ENCODE assay signal across 8 cellular contexts in the genomic region with DNA sequence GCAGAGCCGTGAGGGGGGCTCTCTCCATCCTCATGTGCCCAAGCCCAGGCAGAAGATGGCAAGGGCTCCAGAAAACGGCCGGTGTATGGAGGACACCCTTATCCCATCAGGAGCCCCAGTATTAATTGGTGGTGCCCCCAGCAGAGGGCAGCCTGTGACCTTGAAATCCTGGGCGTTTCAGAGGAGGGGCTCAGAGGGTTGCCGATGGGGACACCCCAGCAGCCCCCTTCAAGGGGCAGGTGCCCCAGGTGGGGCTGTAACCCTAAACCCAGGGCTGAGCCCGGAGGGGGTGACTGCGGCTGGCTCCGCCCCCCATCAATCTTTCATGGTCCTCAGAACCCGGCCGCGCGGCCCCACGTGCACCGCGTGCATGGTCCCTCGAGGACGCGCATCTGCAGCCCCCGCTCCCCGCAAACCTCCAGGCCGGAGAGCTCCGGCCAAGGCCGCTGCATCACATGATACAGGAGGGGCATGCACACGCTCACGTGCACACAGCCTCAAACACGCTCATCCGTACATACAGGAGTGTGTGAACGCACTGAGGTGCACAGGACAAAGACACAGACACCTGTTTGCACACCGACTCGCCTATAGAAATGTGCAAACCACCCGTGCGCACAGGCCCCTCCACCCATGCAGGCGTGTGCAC. TPM values are rescaled to one million over a fixed set of nuclear protein-coding genes. Genes with fewer than 3 reads are reported as not detected.
DNase-seq lines count a peak whose midpoint lies in the region; ATAC-seq and TF ChIP-seq lines count a peak whose summit lies in the region.

No MANE protein-coding gene starts in this region.

- H3K36me3 Mint-ChIP-seq in CD4-positive, alpha-beta T cell (ENCODE audit: low read depth), result peaks cover 49% of the 10 kb centered on the region
- H3K36me3 Mint-ChIP-seq in activated CD8-positive, alpha-beta memory T cell treated with anti-CD3 and anti-CD28 coated beads, Interleukin-2, amount 10 ng/mL, durations not matched to agents 7 days and 5 days, result peaks cover 5% of the 10 kb centered on the region

- DNase-seq in CD4-positive, alpha-beta T cell, result peak in 3 of 10 experiments; percentile 21 to 25 (median 25)
- no peak for DNase-seq in Jurkat, Clone E6-1 (ENCODE audit: low read depth, low spot score)
- peak; percentile 58 for DNase-seq in activated CD8-positive, alpha-beta memory T cell treated with anti-CD3 and anti-CD28 coated beads, Interleukin-2, amount 10 ng/mL, durations not matched to agents 7 days and 5 days
- DNase-seq in foreskin keratinocyte, result no peak

- H3K9ac ChIP-seq in parathyroid adenoma, result no peak overlapping the region

- peaks cover 22% of the 10 kb centered on the region for H3K4me1 Mint-ChIP-seq in CD4-positive, alpha-beta T cell (ENCODE audit: low read depth)
- peaks cover 17% of the 10 kb centered on the region for H3K4me1 Mint-ChIP-seq in activated CD8-positive, alpha-beta memory T cell treated with anti-CD3 and anti-CD28 coated beads, Interleukin-2, amount 10 ng/mL, durations not matched to agents 7 days and 5 days

- H3K9me3 ChIP-seq in CD4-positive, alpha-beta T cell (ENCODE audit: control insufficient read depth, low read length), result no peaks in the 10 kb centered on the region
- no peaks in the 10 kb centered on the region for H3K9me3 ChIP-seq in parathyroid adenoma (ENCODE audit: control insufficient read depth, low read length)

- no peaks in the 10 kb centered on the region for H3K4me1 ChIP-seq in foreskin keratinocyte
- peaks cover 2% of the 10 kb centered on the region for H3K4me1 ChIP-seq in parathyroid adenoma

- H3K4me3 ChIP-seq in Jurkat, Clone E6-1 (ENCODE audit: low read length), result peak overlapping the region; percentile 84
- H3K4me3 ChIP-seq in parathyroid adenoma (ENCODE audit: low read depth, low read length), result peak overlapping the region; percentile 97

- POLR2A ChIA-PET in CD4-positive, alpha-beta T cell (lab: Charles Lee), result interaction anchor here (1.2 to 3.6 kb wide), 10 partner anchors 8 to 112 kb away, joined by 3 to 67 read pairs (median 6); partner anchors contain the start of genes JUND, MAST3, MPV17L2 and PIK3R2

- no peak overlapping the region for H2AFZ ChIP-seq in parathyroid adenoma

- intact Hi-C loops in CD4-positive, alpha-beta T cell (cut with DNase I, micrococcal nuclease), result loop anchor here in 1 of 2 experiments (2.0 to 5.0 kb wide), 3 partner anchors 50 to 629 kb away; partner anchors contain the start of gene UPF1

- peak overlapping the region; percentile 97 for H3K4me2 ChIP-seq in parathyroid adenoma (ENCODE audit: low read length)

- H3K27me3 ChIP-seq in CD4-positive, alpha-beta T cell (ENCODE audit: control insufficient read depth, insufficient read depth, low read length), result no peaks in the 10 kb centered on the region
- H3K27me3 ChIP-seq in foreskin keratinocyte (no peaks in the 10 kb centered on the region), parathyroid adenoma (ENCODE audit: control insufficient read depth, insufficient read depth, low read length) (no peaks in the 10 kb centered on the region)

- ATAC-seq in CD4-positive, alpha-beta T cell (ENCODE audit: poor library complexity), result no peak
- no peak for ATAC-seq in activated CD8-positive, alpha-beta memory T cell treated with anti-CD3 and anti-CD28 coated beads, Interleukin-2, amount 10 ng/mL, durations not matched to agents 7 days and 5 days
- ATAC-seq in foreskin keratinocyte (no peak), GM19324 (IDR thresholded peaks at IDR 0.05; ENCODE audit: low FRiP score, unreplicated experiment) (no peak), GM19463 (IDR thresholded peaks at IDR 0.05; ENCODE audit: unreplicated experiment) (no peak), GM21786 (IDR thresholded peaks at IDR 0.05; ENCODE audit: unreplicated experiment) (no peak)

- H3K27ac Mint-ChIP-seq in CD4-positive, alpha-beta T cell, result peak overlapping the region; percentile 91
- H3K27ac Mint-ChIP-seq in activated CD8-positive, alpha-beta memory T cell treated with anti-CD3 and anti-CD28 coated beads, Interleukin-2, amount 10 ng/mL, durations not matched to agents 7 days and 5 days, result peak overlapping the region; percentile 84

- peak overlapping the region; percentile 96 for H3K4me3 Mint-ChIP-seq in CD4-positive, alpha-beta T cell
- H3K4me3 Mint-ChIP-seq in activated CD8-positive, alpha-beta memory T cell treated with anti-CD3 and anti-CD28 coated beads, Interleukin-2, amount 10 ng/mL, durations not matched to agents 7 days and 5 days, result peak overlapping the region; percentile 80

- no peaks in the 10 kb centered on the region for H3K9me3 Mint-ChIP-seq in CD4-positive, alpha-beta T cell
- H3K9me3 Mint-ChIP-seq in activated CD8-positive, alpha-beta memory T cell treated with anti-CD3 and anti-CD28 coated beads, Interleukin-2, amount 10 ng/mL, durations not matched to agents 7 days and 5 days (ENCODE audit: low read depth), result no peaks in the 10 kb centered on the region

- H3K27ac ChIP-seq in CD4-positive, alpha-beta T cell (ENCODE audit: low read depth, low read length), result no peak overlapping the region
- H3K27ac ChIP-seq in foreskin keratinocyte, result no peak overlapping the region
- no peak overlapping the region for H3K27ac ChIP-seq in parathyroid adenoma

- no peaks in the 10 kb centered on the region for H3K36me3 ChIP-seq in parathyroid adenoma (ENCODE audit: control insufficient read depth, insufficient read depth, low read length)

- no peaks in the 10 kb centered on the region for H3K27me3 Mint-ChIP-seq in CD4-positive, alpha-beta T cell
- no peaks in the 10 kb centered on the region for H3K27me3 Mint-ChIP-seq in activated CD8-positive, alpha-beta memory T cell treated with anti-CD3 and anti-CD28 coated beads, Interleukin-2, amount 10 ng/mL, durations not matched to agents 7 days and 5 days

- H3K79me2 ChIP-seq in parathyroid adenoma, result peaks cover 8% of the 10 kb centered on the region

- CTCF ChIA-PET in CD4-positive, alpha-beta T cell (lab: Charles Lee), result interaction anchor here (0.6 to 3.8 kb wide), 4 partner anchors 10 to 67 kb away, joined by 3 to 21 read pairs (median 12); partner anchors contain the start of gene MPV17L2
- CTCF ChIA-PET in activated CD8-positive, alpha-beta memory T cell treated with anti-CD3 and anti-CD28 coated beads, Interleukin-2, amount 10 ng/mL, durations not matched to agents 7 days and 5 days (lab: Charles Lee), result interaction anchor here (1.2 to 9.9 kb wide), 11 partner anchors 10 to 126 kb away, joined by 3 to 166 read pairs (median 4); partner anchors contain the start of gene MPV17L2

- TF ChIP-seq CTCF in CD4-positive, alpha-beta T cell (IDR thresholded peaks at IDR 0.05), result peak; percentile 53
- TF ChIP-seq CTCF in foreskin keratinocyte (conservative IDR thresholded peaks at IDR 0.05), result peak; percentile 54
- TF ChIP-seq CTCF in parathyroid adenoma (IDR thresholded peaks at IDR 0.05), result peak; percentile 11

RNA-seq across cellular contexts. Expression of gene RAB3A, which starts 1.0 kb away (rescaled TPM):
- total RNA-seq in CD4-positive, alpha-beta T cell, result 10 to 100 TPM; 28.9 to 31.2 TPM
- 12.0 TPM for polyA plus RNA-seq in Jurkat, Clone E6-1 (2012; ENCODE audit: insufficient read depth, insufficient read length)
- total RNA-seq in activated CD8-positive, alpha-beta memory T cell treated with anti-CD3 and anti-CD28 coated beads, Interleukin-2, amount 10 ng/mL, durations not matched to agents 7 days and 5 days, result 1 to 10 TPM; 3.5 to 3.7 TPM
- 0.68 and 0.85 TPM in 2 replicates for total RNA-seq in foreskin keratinocyte
- polyA plus RNA-seq in foreskin keratinocyte, result 0.84 and 1.5 TPM in 2 replicates

RNA-seq across cellular contexts. Expression of gene MPV17L2, which starts 9.9 kb away (rescaled TPM):
- 1 to 10 TPM; 2.8 to 3.9 TPM for total RNA-seq in CD4-positive, alpha-beta T cell
- 33.1 TPM for polyA plus RNA-seq in Jurkat, Clone E6-1 (2012; ENCODE audit: insufficient read depth, insufficient read length)
- total RNA-seq in activated CD8-positive, alpha-beta memory T cell treated with anti-CD3 and anti-CD28 coated beads, Interleukin-2, amount 10 ng/mL, durations not matched to agents 7 days and 5 days, result 10 to 100 TPM in 1 of 2 experiments, 1 to 10 TPM in 1; 8.2 to 12.9 TPM
- total RNA-seq in foreskin keratinocyte, result 24.5 and 26.9 TPM in 2 replicates
- polyA plus RNA-seq in foreskin keratinocyte, result 37.0 and 39.4 TPM in 2 replicates

RNA-seq across cellular contexts. Expression of gene PDE4C, which starts 23.4 kb away (rescaled TPM):
- not detected for total RNA-seq in CD4-positive, alpha-beta T cell
- polyA plus RNA-seq in Jurkat, Clone E6-1 (2012; ENCODE audit: insufficient read depth, insufficient read length), result not detected
- total RNA-seq in activated CD8-positive, alpha-beta memory T cell treated with anti-CD3 and anti-CD28 coated beads, Interleukin-2, amount 10 ng/mL, durations not matched to agents 7 days and 5 days, result under 1 TPM; 0.14 to 0.23 TPM
- not detected in 2 replicates for total RNA-seq in foreskin keratinocyte
- not detected in 2 replicates for polyA plus RNA-seq in foreskin keratinocyte

RNA-seq across cellular contexts. Expression of gene IFI30, which starts 29.3 kb away (rescaled TPM):
- 10 to 100 TPM; 10.6 to 10.7 TPM for total RNA-seq in CD4-positive, alpha-beta T cell
- polyA plus RNA-seq in Jurkat, Clone E6-1 (2012; ENCODE audit: insufficient read depth, insufficient read length), result 35.1 TPM
- total RNA-seq in activated CD8-positive, alpha-beta memory T cell treated with anti-CD3 and anti-CD28 coated beads, Interleukin-2, amount 10 ng/mL, durations not matched to agents 7 days and 5 days, result 10 to 100 TPM; 57.1 to 66.2 TPM
- total RNA-seq in foreskin keratinocyte, result 22.0 and 22.7 TPM in 2 replicates
- 31.7 and 32.6 TPM in 2 replicates for polyA plus RNA-seq in foreskin keratinocyte

RNA-seq across cellular contexts. Expression of gene PIK3R2, which starts 49.9 kb away (rescaled TPM):
- 1 to 10 TPM; 4.6 to 5.6 TPM for total RNA-seq in CD4-positive, alpha-beta T cell
- polyA plus RNA-seq in Jurkat, Clone E6-1 (2012; ENCODE audit: insufficient read depth, insufficient read length), result 10.4 TPM
- total RNA-seq in activated CD8-positive, alpha-beta memory T cell treated with anti-CD3 and anti-CD28 coated beads, Interleukin-2, amount 10 ng/mL, durations not matched to agents 7 days and 5 days, result 10 to 100 TPM in 1 of 2 experiments, 1 to 10 TPM in 1; 8.0 to 11.2 TPM
- 24.2 and 26.0 TPM in 2 replicates for total RNA-seq in foreskin keratinocyte
- polyA plus RNA-seq in foreskin keratinocyte, result 23.7 and 24.1 TPM in 2 replicates

Comparison
In these comparisons a context has a peak if more than half of its experiments do, and no peak if none do; other contexts are left out.
1. RNA of gene RAB3A, which starts 1.0 kb away (total RNA-seq): 28.9 to 31.2 TPM in CD4-positive, alpha-beta T cell; 3.5 to 3.7 TPM in activated CD8-positive, alpha-beta memory T cell treated with anti-CD3 and anti-CD28 coated beads, Interleukin-2, amount 10 ng/mL, durations not matched to agents 7 days and 5 days and 0.68 to 0.85 TPM in foreskin keratinocyte; every median in the first group is over 4 times any median in the second.
2. Peak in every context shown above with its lines, with median percentiles within 50 percentile points of each other: CTCF ChIP-seq.